ENCODE assay signal across 1 cellular context in genomic region chrX:71493111-71493613, GRCh38.
TF ChIP-seq lines count a peak whose summit lies in the region.

No MANE protein-coding gene starts in this region.

TF ChIP-seq in GM12878, 131 proteins besides CTCF, POLR2A, EP300 and RAD21 (continued from another document):
- no peak for TF ChIP-seq MYC (IDR thresholded peaks at IDR 0.05; ENCODE audit: insufficient read depth, insufficient read length, insufficient replicate concordance, low read length, severe bottlenecking)
- no peak for TF ChIP-seq STAT1 (conservative IDR thresholded peaks at IDR 0.05)
- no peak for TF ChIP-seq HDAC2 (IDR thresholded peaks at IDR 0.05)
